In genomic region chrX:27571164-27571563, GRCh38 we compare ENCODE assay signal across 39 cellular contexts. TPM values are rescaled to one million over a fixed set of nuclear protein-coding genes. Genes with fewer than 3 reads are reported as not detected.
"Had no signal": no experiment of that assay in that cellular context is flagged by ENCODE, and none has a peak within 500 bp of the region (broad histone marks: within the 10 kb centered on the region; RNA-seq: fewer than 3 reads in every experiment).

No MANE protein-coding gene starts in this region.

- H3K4me1 Mint-ChIP-seq: activated B cell treated with CpG ODN at 0.5 μM for 24 hours; activated CD4-positive, alpha-beta T cell treated with anti-CD3 and anti-CD28 coated beads, Interleukin-2, amount 10 ng/mL, durations not matched to agents 24 days and 14 days; activated naive CD8-positive, alpha-beta T cell treated with anti-CD3 and anti-CD28 coated beads for 36 hours; activated T-helper 17 cell treated with anti-CD3 and anti-CD28 coated beads, Interleukin-2, amount 50 U/mL, for 72 hours; T-cell had no signal

- H3K27ac ChIP-seq: adrenal gland, body of pancreas, brain microvascular endothelial cell, breast epithelium, VCaP had no signal

- H3K27me3 ChIP-seq: body of pancreas, brain microvascular endothelial cell had no signal

- H3K4me1 ChIP-seq: adrenal gland, body of pancreas, breast epithelium had no signal

- DNase-seq: activated B cell treated with CpG ODN at 0.5 μM for 24 hours; activated CD4-positive, alpha-beta memory T cell treated with anti-CD3 and anti-CD28 coated beads for 36 hours; activated CD4-positive, alpha-beta T cell treated with anti-CD3 and anti-CD28 coated beads for 4 hours; activated CD4-positive, alpha-beta T cell treated with anti-CD3 and anti-CD28 coated beads, Interleukin-2, amount 10 ng/mL, durations not matched to agents 24 days and 14 days; activated CD4-positive, alpha-beta T cell treated with anti-CD3 and anti-CD28 coated beads, Interleukin-2, amount 50 U/mL, for 1 hour; activated CD4-positive, alpha-beta T cell treated with anti-CD3 and anti-CD28 coated beads, Interleukin-2, amount 50 U/mL, for 4 hours; activated CD4-positive, CD25-positive, alpha-beta regulatory T cell treated with anti-CD3 and anti-CD28 coated beads, Interleukin-2, amount 50 U/mL, for 72 hours; activated CD8-positive, alpha-beta memory T cell treated with anti-CD3 and anti-CD28 coated beads, Interleukin-2, amount 50 U/mL, for 4 hours; activated CD8-positive, alpha-beta T cell treated with anti-CD3 and anti-CD28 coated beads for 36 hours; activated effector memory CD4-positive, alpha-beta T cell treated with anti-CD3 and anti-CD28 coated beads, Interleukin-2, amount 50 U/mL, for 16 hours; activated gamma-delta T cell treated with Interleukin-2 at 50 U/mL for 16 hours; activated naive CD4-positive, alpha-beta T cell; activated naive CD4-positive, alpha-beta T cell treated with anti-CD3 and anti-CD28 coated beads for 36 hours; activated naive CD4-positive, alpha-beta T cell treated with anti-CD3 and anti-CD28 coated beads, Interleukin-2, amount 50 U/mL, for 16 hours; activated naive CD8-positive, alpha-beta T cell treated with anti-CD3 and anti-CD28 coated beads for 36 hours; activated T-cell treated with anti-CD3 and anti-CD28 coated beads for 4 hours; activated T-cell treated with anti-CD3 and anti-CD28 coated beads, Interleukin-2, amount 50 U/mL, for 1 hour; activated T-cell treated with anti-CD3 and anti-CD28 coated beads, Interleukin-2, amount 50 U/mL, for 4 hours; activated T-cell treated with anti-CD3 and anti-CD28 coated beads, Interleukin-2, amount 50 U/mL, for 72 hours; adrenal gland; amniotic stem cell; aorta; body of pancreas; brain microvascular endothelial cell; central memory CD4-positive, alpha-beta T cell; T-cell; T-helper 2 cell; T-helper 9 cell had no signal

- H3K9me3 Mint-ChIP-seq: activated B cell treated with CpG ODN at 0.5 μM for 24 hours; activated CD4-positive, alpha-beta memory T cell treated with anti-CD3 and anti-CD28 coated beads for 36 hours; activated CD4-positive, alpha-beta T cell treated with anti-CD3 and anti-CD28 coated beads, Interleukin-2, amount 10 ng/mL, durations not matched to agents 24 days and 14 days; activated naive CD4-positive, alpha-beta T cell treated with anti-CD3 and anti-CD28 coated beads for 36 hours; activated naive CD4-positive, alpha-beta T cell treated with anti-CD3 and anti-CD28 coated beads, Interleukin-2, amount 50 U/mL, for 72 hours; activated naive CD8-positive, alpha-beta T cell treated with anti-CD3 and anti-CD28 coated beads for 36 hours; activated T-cell treated with anti-CD3 and anti-CD28 coated beads, Interleukin-2, amount 50 U/mL, for 4 hours; activated T-helper 1 cell treated with anti-CD3 and anti-CD28 coated beads, Interleukin-12 subunit alpha, Interleukin-12 subunit beta, Interleukin-2, Interleukin-4 antibody, amounts not matched to agents 30 ng/mL and 10 ng/mL and 1 ng/mL, durations not matched to agents 14 hours and 24 hours and 36 hours; activated T-helper 17 cell treated with anti-CD3 and anti-CD28 coated beads, Interleukin-2, amount 50 U/mL, for 72 hours; T-helper 1 cell treated with Interleukin-12 subunit alpha and Interleukin-12 subunit beta and Interleukin-4 antibody, amounts not matched to agents 30 μg/mL and 1 μg/mL, for 36 hours; T-helper 2 cell treated with Interferon-gamma antibody and Interleukin-4, amounts not matched to agents 5 μg/mL and 100 μg/mL, for 36 hours had no signal

- FAIRE-seq: astrocyte, TTC549 had no signal

- ATAC-seq: activated CD8-positive, alpha-beta T cell treated with anti-CD3 and anti-CD28 coated beads for 36 hours; activated naive CD4-positive, alpha-beta T cell treated with anti-CD3 and anti-CD28 coated beads, Interleukin-2, amount 50 U/mL, for 72 hours; activated T-cell treated with anti-CD3 and anti-CD28 coated beads, Interleukin-2, amount 50 U/mL, for 4 hours; activated T-cell treated with anti-CD3 and anti-CD28 coated beads, Interleukin-2, amount 50 U/mL, for 72 hours; activated T-helper 17 cell treated with anti-CD3 and anti-CD28 coated beads, Interleukin-2, amount 50 U/mL, for 72 hours; body of pancreas; T-cell had no signal

- H3K27me3 Mint-ChIP-seq: activated B cell treated with CpG ODN at 0.5 μM for 24 hours; activated CD4-positive, alpha-beta memory T cell treated with anti-CD3 and anti-CD28 coated beads for 36 hours; activated CD4-positive, alpha-beta T cell treated with anti-CD3 and anti-CD28 coated beads, Interleukin-2, amount 10 ng/mL, durations not matched to agents 24 days and 14 days; activated CD8-positive, alpha-beta T cell treated with anti-CD3 and anti-CD28 coated beads for 36 hours; activated naive CD8-positive, alpha-beta T cell treated with anti-CD3 and anti-CD28 coated beads for 36 hours; activated T-helper 17 cell treated with anti-CD3 and anti-CD28 coated beads, Interleukin-2, amount 50 U/mL, for 72 hours had no signal

- H3K4me3 ChIP-seq: adrenal gland, body of pancreas, breast epithelium had no signal

- H3K4me3 Mint-ChIP-seq: activated B cell treated with CpG ODN at 0.5 μM for 24 hours; activated CD4-positive, alpha-beta memory T cell treated with anti-CD3 and anti-CD28 coated beads for 36 hours; activated CD4-positive, alpha-beta T cell treated with anti-CD3 and anti-CD28 coated beads, Interleukin-2, amount 10 ng/mL, durations not matched to agents 24 days and 14 days; activated CD8-positive, alpha-beta T cell treated with anti-CD3 and anti-CD28 coated beads for 36 hours; activated naive CD4-positive, alpha-beta T cell treated with anti-CD3 and anti-CD28 coated beads for 36 hours; activated naive CD8-positive, alpha-beta T cell treated with anti-CD3 and anti-CD28 coated beads for 36 hours; activated T-cell treated with anti-CD3 and anti-CD28 coated beads, Interleukin-2, amount 50 U/mL, for 4 hours; activated T-cell treated with anti-CD3 and anti-CD28 coated beads, Interleukin-2, amount 50 U/mL, for 72 hours; activated T-helper 1 cell treated with anti-CD3 and anti-CD28 coated beads, Interleukin-12 subunit alpha, Interleukin-12 subunit beta, Interleukin-2, Interleukin-4 antibody, amounts not matched to agents 30 ng/mL and 10 ng/mL and 1 ng/mL, durations not matched to agents 14 hours and 24 hours and 36 hours; activated T-helper 17 cell treated with anti-CD3 and anti-CD28 coated beads, Interleukin-2, amount 50 U/mL, for 72 hours; T-cell; T-helper 1 cell treated with Interleukin-12 subunit alpha and Interleukin-12 subunit beta and Interleukin-4 antibody, amounts not matched to agents 30 μg/mL and 1 μg/mL, for 36 hours; T-helper 2 cell treated with Interferon-gamma antibody and Interleukin-4, amounts not matched to agents 5 μg/mL and 100 μg/mL, for 36 hours had no signal

- H3K27ac Mint-ChIP-seq: activated B cell treated with CpG ODN at 0.5 μM for 24 hours; activated CD4-positive, alpha-beta memory T cell treated with anti-CD3 and anti-CD28 coated beads for 36 hours; activated CD4-positive, alpha-beta T cell treated with anti-CD3 and anti-CD28 coated beads, Interleukin-2, amount 10 ng/mL, durations not matched to agents 24 days and 14 days; activated CD8-positive, alpha-beta T cell treated with anti-CD3 and anti-CD28 coated beads for 36 hours; activated naive CD4-positive, alpha-beta T cell treated with anti-CD3 and anti-CD28 coated beads for 36 hours; activated naive CD4-positive, alpha-beta T cell treated with anti-CD3 and anti-CD28 coated beads, Interleukin-2, amount 50 U/mL, for 72 hours; activated naive CD8-positive, alpha-beta T cell treated with anti-CD3 and anti-CD28 coated beads for 36 hours; activated T-cell treated with anti-CD3 and anti-CD28 coated beads, Interleukin-2, amount 50 U/mL, for 72 hours; activated T-helper 1 cell treated with anti-CD3 and anti-CD28 coated beads, Interleukin-12 subunit alpha, Interleukin-12 subunit beta, Interleukin-2, Interleukin-4 antibody, amounts not matched to agents 30 ng/mL and 10 ng/mL and 1 ng/mL, durations not matched to agents 14 hours and 24 hours and 36 hours; activated T-helper 17 cell treated with anti-CD3 and anti-CD28 coated beads, Interleukin-2, amount 50 U/mL, for 72 hours; T-cell; T-helper 1 cell treated with Interleukin-12 subunit alpha and Interleukin-12 subunit beta and Interleukin-4 antibody, amounts not matched to agents 30 μg/mL and 1 μg/mL, for 36 hours; T-helper 2 cell treated with Interferon-gamma antibody and Interleukin-4, amounts not matched to agents 5 μg/mL and 100 μg/mL, for 36 hours had no signal

- H3K36me3 ChIP-seq: adrenal gland, brain microvascular endothelial cell, breast epithelium had no signal

- H3K36me3 Mint-ChIP-seq: activated CD4-positive, alpha-beta memory T cell treated with anti-CD3 and anti-CD28 coated beads for 36 hours; activated naive CD4-positive, alpha-beta T cell treated with anti-CD3 and anti-CD28 coated beads, Interleukin-2, amount 50 U/mL, for 72 hours; activated naive CD8-positive, alpha-beta T cell treated with anti-CD3 and anti-CD28 coated beads for 36 hours; T-cell had no signal

- H3K9me3 ChIP-seq: adrenal gland, body of pancreas, breast epithelium had no signal

RNA-seq across cellular contexts. Expression of gene DCAF8L2, which starts 19.0 kb away (rescaled TPM):
- total RNA-seq: activated B cell treated with CpG ODN at 0.5 μM for 24 hours; activated CD4-positive, alpha-beta memory T cell treated with anti-CD3 and anti-CD28 coated beads for 36 hours; activated CD4-positive, alpha-beta T cell treated with anti-CD3 and anti-CD28 coated beads, Interleukin-2, amount 10 ng/mL, durations not matched to agents 24 days and 14 days; activated CD8-positive, alpha-beta memory T cell treated with anti-CD3 and anti-CD28 coated beads for 36 hours; activated CD8-positive, alpha-beta T cell treated with anti-CD3 and anti-CD28 coated beads for 36 hours; activated naive CD4-positive, alpha-beta T cell treated with anti-CD3 and anti-CD28 coated beads for 36 hours; activated naive CD4-positive, alpha-beta T cell treated with anti-CD3 and anti-CD28 coated beads, Interleukin-2, amount 50 U/mL, for 72 hours; activated naive CD8-positive, alpha-beta T cell treated with anti-CD3 and anti-CD28 coated beads for 36 hours; activated T-cell treated with anti-CD3 and anti-CD28 coated beads, Interleukin-2, amount 50 U/mL, for 4 hours; activated T-cell treated with anti-CD3 and anti-CD28 coated beads, Interleukin-2, amount 50 U/mL, for 72 hours; activated T-helper 1 cell treated with anti-CD3 and anti-CD28 coated beads, Interleukin-12 subunit alpha, Interleukin-12 subunit beta, Interleukin-2, Interleukin-4 antibody, amounts not matched to agents 30 ng/mL and 10 ng/mL and 1 ng/mL, durations not matched to agents 14 hours and 24 hours and 36 hours; activated T-helper 17 cell treated with anti-CD3 and anti-CD28 coated beads, Interleukin-2, amount 50 U/mL, for 72 hours; adrenal gland; aorta; astrocyte; body of pancreas; breast epithelium; cardiac septum; T-cell had no signal
- polyA plus RNA-seq: adrenal gland, aorta had no signal
